In genomic region chr12:51869490-51869865, GRCh38 we compare ENCODE assay signal across 10 cellular contexts. TPM values are rescaled to one million over a fixed set of nuclear protein-coding genes. Genes with fewer than 3 reads are reported as not detected.
DNase-seq lines count a peak whose midpoint lies in the region; ATAC-seq and TF ChIP-seq lines count a peak whose summit lies in the region.
"Had no signal": no experiment of that assay in that cellular context is flagged by ENCODE, and none has a peak within 500 bp of the region (broad histone marks: within the 10 kb centered on the region; RNA-seq: fewer than 3 reads in every experiment).

No MANE protein-coding gene starts in this region.

- H3K36me3 ChIP-seq in H7 (replicated peaks; ENCODE audit: control insufficient read depth, insufficient read depth, low read length) = no peaks in the 10 kb centered on the region
- H3K36me3 ChIP-seq in kidney epithelial cell (ENCODE audit: control insufficient read depth, insufficient read depth, low read length) = no peaks in the 10 kb centered on the region
- H3K36me3 ChIP-seq: right lobe of liver had no signal

- H3K27me3 ChIP-seq in H7 (ENCODE audit: control insufficient read depth, insufficient read depth, low read length) (peaks cover 53% of the 10 kb centered on the region), kidney epithelial cell (ENCODE audit: control insufficient read depth, insufficient read depth, low read length) (peaks cover 8% of the 10 kb centered on the region)
- H3K27me3 ChIP-seq: right lobe of liver had no signal

- H3K27ac Mint-ChIP-seq in brain = peak overlapping the region in 2 of 5 experiments; percentile 70 to 82
- H3K27ac Mint-ChIP-seq in stimulated activated naive B cell treated with anti-CD40 and anti-IgM and Interleukin-4, amounts not matched to agents 10 μg/mL and 1 μg/mL and 100 μg/mL, for 72 hours = no peak overlapping the region

- H3K4me3 ChIP-seq in H7 (ENCODE audit: insufficient read depth, low read depth, low read length) (peak overlapping the region; percentile 75), kidney epithelial cell (ENCODE audit: low read depth, low read length) (peak overlapping the region; percentile 34), skin epidermis (peak overlapping the region; percentile 16 to 36 (median 27))

- H3K36me3 Mint-ChIP-seq in brain = no peaks in the 10 kb centered on the region
- H3K36me3 Mint-ChIP-seq in stimulated activated naive B cell treated with anti-CD40 and anti-IgM and Interleukin-4, amounts not matched to agents 10 μg/mL and 1 μg/mL and 100 μg/mL, for 72 hours = no peaks in the 10 kb centered on the region

- H3K27ac ChIP-seq in skin epidermis = peak overlapping the region in 4 of 21 experiments; percentile 14 to 60 (median 40)
- H3K27ac ChIP-seq: right lobe of liver had no signal

- no peak for ATAC-seq in HG02798 (IDR thresholded peaks at IDR 0.05; ENCODE audit: poor library complexity, unreplicated experiment)
- no peak for ATAC-seq in stimulated activated naive B cell treated with anti-CD40 and anti-IgM and Interleukin-4, amounts not matched to agents 10 μg/mL and 1 μg/mL and 100 μg/mL, for 72 hours (replicated peaks)
- ATAC-seq in activated CD4-positive, CD25-positive, alpha-beta regulatory T cell treated with anti-CD3 and anti-CD28 coated beads, Interleukin-2, amount 50 U/mL, for 24 hours = no peak

- H3K4me3 Mint-ChIP-seq in brain = peak overlapping the region in 3 of 5 experiments; percentile 29 to 50 (median 48)
- no peak overlapping the region for H3K4me3 Mint-ChIP-seq in stimulated activated naive B cell treated with anti-CD40 and anti-IgM and Interleukin-4, amounts not matched to agents 10 μg/mL and 1 μg/mL and 100 μg/mL, for 72 hours

- no peak for TF ChIP-seq CTCF in brain (conservative IDR thresholded peaks at IDR 0.05)
- no peak for TF ChIP-seq CTCF in kidney epithelial cell (IDR thresholded peaks at IDR 0.05; ENCODE audit: insufficient read depth, low read length, poor library complexity, severe bottlenecking)

- H3K4me1 Mint-ChIP-seq in brain = peaks cover 68% of the 10 kb centered on the region
- peaks cover 26 to 42% of the 10 kb centered on the region in 2 donors for H3K4me1 Mint-ChIP-seq in stimulated activated naive B cell treated with anti-CD40 and anti-IgM and Interleukin-4, amounts not matched to agents 10 μg/mL and 1 μg/mL and 100 μg/mL, for 72 hours

- no peak for DNase-seq in H7
- DNase-seq in kidney epithelial cell (ENCODE audit: low read depth) = no peak
- DNase-seq in DMS153 (lab: John Stamatoyannopoulos, UW) = no peak
- no peak for DNase-seq in stimulated activated naive B cell treated with anti-CD40 and anti-IgM and Interleukin-4, amounts not matched to agents 10 μg/mL and 1 μg/mL and 100 μg/mL, for 72 hours
- DNase-seq: NCI-H1694 had no signal

- H3K9me3 Mint-ChIP-seq in brain = no peaks in the 10 kb centered on the region
- no peaks in the 10 kb centered on the region for H3K9me3 Mint-ChIP-seq in stimulated activated naive B cell treated with anti-CD40 and anti-IgM and Interleukin-4, amounts not matched to agents 10 μg/mL and 1 μg/mL and 100 μg/mL, for 72 hours

- H3K27me3 Mint-ChIP-seq in brain = peaks cover 9% of the 10 kb centered on the region
- peaks cover 80 to 83% of the 10 kb centered on the region in 2 donors for H3K27me3 Mint-ChIP-seq in stimulated activated naive B cell treated with anti-CD40 and anti-IgM and Interleukin-4, amounts not matched to agents 10 μg/mL and 1 μg/mL and 100 μg/mL, for 72 hours

RNA-seq across cellular contexts. Expression of gene ANKRD33, which starts 18.4 kb away (rescaled TPM):
- total RNA-seq in H7 (2014; rRNA removed; shearing (Covaris generic)) = 0.17 and 1.6 TPM in 2 replicates
- not detected for polyA plus RNA-seq in brain (ENCODE audit: insufficient read depth, low read depth, low replicate concordance)
- total RNA-seq in kidney epithelial cell = not detected in 2 replicates

RNA-seq across cellular contexts. Expression of gene FIGNL2, which starts 21.0 kb away (rescaled TPM):
- 5.0 and 5.8 TPM in 2 replicates for total RNA-seq in H7 (2014; rRNA removed; shearing (Covaris generic))
- 0.46 TPM for polyA plus RNA-seq in brain (ENCODE audit: insufficient read depth, low read depth, low replicate concordance)
- 2.1 and 2.6 TPM in 2 replicates for total RNA-seq in kidney epithelial cell

RNA-seq across cellular contexts. Expression of gene ACVRL1, which starts 37.8 kb away (rescaled TPM):
- total RNA-seq in H7 (2014; rRNA removed; shearing (Covaris generic)) = 0.07 and 0.33 TPM in 2 replicates
- polyA plus RNA-seq in brain (ENCODE audit: insufficient read depth, low read depth, low replicate concordance) = 9.8 TPM
- 4.7 and 9.7 TPM in 2 replicates for total RNA-seq in kidney epithelial cell

Comparison
In these comparisons a context has a peak if more than half of its experiments do, and no peak if none do; other contexts are left out.
1. H3K4me3 Mint-ChIP-seq: peak in brain (3 of 5); none in stimulated activated naive B cell treated with anti-CD40 and anti-IgM and Interleukin-4, amounts not matched to agents 10 μg/mL and 1 μg/mL and 100 μg/mL, for 72 hours (0 of 2).
2. Peak in every context shown above with its lines, with median percentiles within 50 percentile points of each other: H3K4me3 ChIP-seq.